ENCODE assay signal across 1 cellular context in genomic region chr5:154712518-154713437, GRCh38.
TF ChIP-seq lines count a peak whose summit lies in the region.

No MANE protein-coding gene starts in this region.

TF ChIP-seq in HCT116, 20 proteins besides CTCF, POLR2A, EP300 and RAD21 (continued from another document):
- no peak for TF ChIP-seq REST (IDR thresholded peaks at IDR 0.05; ENCODE audit: low read depth)
- TF ChIP-seq TCF7L2 (IDR thresholded peaks at IDR 0.05; ENCODE audit: borderline replicate concordance, extremely low read depth, insufficient read depth, insufficient read length), result no peak
- no peak for TF ChIP-seq SRF (IDR thresholded peaks at IDR 0.05; ENCODE audit: low read depth)
- TF ChIP-seq SIN3A (IDR thresholded peaks at IDR 0.05; ENCODE audit: low read depth), result no peak
- no peak for TF ChIP-seq CBX3 (IDR thresholded peaks at IDR 0.05; ENCODE audit: low read depth)
- no peak for TF ChIP-seq CEBPB (IDR thresholded peaks at IDR 0.05; ENCODE audit: low read depth)
- TF ChIP-seq FOSL1 (IDR thresholded peaks at IDR 0.05; ENCODE audit: low read depth), result no peak
- TF ChIP-seq ZFX (IDR thresholded peaks at IDR 0.05), result no peak
